Comparison of ENCODE assay signal across 8 cellular contexts in the genomic region with DNA sequence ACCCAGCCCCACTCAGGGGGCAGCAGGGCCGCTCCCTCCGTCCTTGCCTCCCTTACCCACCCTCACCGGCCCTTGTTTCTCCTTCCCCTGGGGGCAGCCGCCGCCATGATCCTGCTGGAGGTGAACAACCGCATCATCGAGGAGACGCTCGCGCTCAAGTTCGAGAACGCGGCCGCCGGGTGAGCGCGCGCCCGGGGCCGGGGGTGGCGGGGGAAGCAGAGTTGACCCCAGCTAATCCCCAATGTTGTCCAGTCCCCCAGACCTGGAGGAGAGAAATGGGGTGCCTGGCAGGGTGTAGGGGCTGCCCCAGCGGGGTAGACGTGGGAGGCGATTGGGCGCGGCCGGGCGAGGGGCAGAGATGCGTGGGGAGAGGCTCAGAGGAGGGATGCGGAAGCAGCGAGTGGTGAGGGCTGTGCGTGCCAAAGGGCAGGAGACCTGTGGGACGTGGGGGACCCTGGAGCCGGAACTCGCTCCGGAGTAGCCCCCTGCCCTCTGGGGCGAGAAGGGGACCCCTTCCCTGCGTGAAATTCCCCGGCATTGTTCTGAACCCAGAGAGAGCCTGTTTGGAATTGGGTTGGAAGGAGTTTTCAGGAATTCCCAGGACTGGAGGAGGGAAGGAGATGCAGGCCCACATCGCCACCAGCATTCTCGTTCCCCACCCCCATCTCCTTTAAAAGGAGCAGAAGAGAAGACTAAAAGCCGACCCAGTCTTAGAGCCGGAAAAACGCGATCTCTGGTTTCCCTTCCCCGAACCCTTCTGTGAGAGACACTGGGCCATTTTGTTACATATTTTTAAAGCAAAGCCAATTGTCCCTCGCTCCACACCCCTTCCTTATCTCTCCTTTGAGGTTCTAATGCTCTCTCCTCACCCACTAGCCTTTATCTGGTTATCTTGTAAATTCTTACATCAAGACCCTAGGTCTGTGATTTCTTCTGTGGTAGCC. TPM values are rescaled to one million over a fixed set of nuclear protein-coding genes. Genes with fewer than 3 reads are reported as not detected.
DNase-seq lines count a peak whose midpoint lies in the region; ATAC-seq and TF ChIP-seq lines count a peak whose summit lies in the region.

No MANE protein-coding gene starts in this region.

- H3K36me3 ChIP-seq in SK-N-SH (replicated peaks in 1 of 2; ENCODE audit: control insufficient read depth in 1 of 2, insufficient read depth in 2 of 2, low read length in 1 of 2) (peaks cover 18 to 23% of the 10 kb centered on the region in 2 experiments), left ventricle myocardium inferior (no peaks in the 10 kb centered on the region), uterus (no peaks in the 10 kb centered on the region)

- no peaks in the 10 kb centered on the region for H3K9me3 Mint-ChIP-seq in activated naive CD8-positive, alpha-beta T cell treated with anti-CD3 and anti-CD28 coated beads for 36 hours

- H3K27ac Mint-ChIP-seq in activated naive CD8-positive, alpha-beta T cell treated with anti-CD3 and anti-CD28 coated beads for 36 hours = peak overlapping the region; percentile 96

- TF ChIP-seq EP300 in SK-N-SH (IDR thresholded peaks at IDR 0.05; ENCODE audit: borderline replicate concordance in 1 of 2, low read depth in 1 of 2, low read length in 1 of 2) = no peak; a peak in 1 of 4 replicates

- POLR2A ChIA-PET in SK-N-SH (lab: Yijun Ruan, JAX) = interaction anchor here (0.7 to 1.3 kb wide), 4 partner anchors 11 to 1032 kb away, joined by 3 to 6 read pairs (median 3); no protein-coding TSS in a partner anchor

- H3K4me2 ChIP-seq in SK-N-SH = peak overlapping the region; percentile 84

- TF ChIP-seq CTCF in SK-N-SH (IDR thresholded peaks at IDR 0.05) (no peak), left ventricle myocardium inferior (IDR thresholded peaks at IDR 0.05; ENCODE audit: borderline replicate concordance) (no peak), uterus (IDR thresholded peaks at IDR 0.05) (no peak)

- no peak for TF ChIP-seq POLR2A in uterus (IDR thresholded peaks at IDR 0.05)

- intact Hi-C loops in left ventricle myocardium inferior (cut with micrococcal nuclease) = no loop called here
- intact Hi-C loops in uterus (cut with DNase I; ENCODE audit: low total_unique reads) = loop anchor here (10.0 kb wide), 1 partner anchor 47 kb away; the partner anchor contains the start of gene GPBAR1

- H3K27me3 Mint-ChIP-seq in activated naive CD8-positive, alpha-beta T cell treated with anti-CD3 and anti-CD28 coated beads for 36 hours = no peaks in the 10 kb centered on the region

- H2AFZ ChIP-seq in SK-N-SH (ENCODE audit: low read depth) = no peak overlapping the region; the same call in 1 of the 2 replicates

- H3K4me3 ChIP-seq in SK-N-SH (ENCODE audit: low read depth in 2 of 2, low read length in 1 of 2) = peak overlapping the region; percentile 83 to 94
- peak overlapping the region; percentile 96 for H3K4me3 ChIP-seq in left ventricle myocardium inferior
- peak overlapping the region; percentile 96 to 100 for H3K4me3 ChIP-seq in uterus

- H4K20me1 ChIP-seq in SK-N-SH (ENCODE audit: insufficient read depth) = peaks cover 48% of the 10 kb centered on the region

- peaks cover 52% of the 10 kb centered on the region for H3K36me3 Mint-ChIP-seq in activated naive CD8-positive, alpha-beta T cell treated with anti-CD3 and anti-CD28 coated beads for 36 hours

- CTCF ChIA-PET in SK-N-SH (lab: Yijun Ruan, JAX) = interaction anchor here (1.0 kb wide), 1 partner anchor 33 kb away, joined by 3 read pairs; no protein-coding TSS in a partner anchor

- peak overlapping the region; percentile 86 for H3K4me3 Mint-ChIP-seq in activated naive CD8-positive, alpha-beta T cell treated with anti-CD3 and anti-CD28 coated beads for 36 hours

- peaks cover 8% of the 10 kb centered on the region for H3F3A ChIP-seq in SK-N-SH (replicated peaks; ENCODE audit: insufficient read depth)

- H3K79me2 ChIP-seq in SK-N-SH (ENCODE audit: insufficient read depth) = peaks cover 61% of the 10 kb centered on the region

- 1% methylated on average over 45 of the region's 47 CpGs for WGBS in SK-N-SH (ENCODE audit: low lambda C conversion rate)

- no peak for TF ChIP-seq RAD21 in SK-N-SH (IDR thresholded peaks at IDR 0.05; ENCODE audit: low read length)

- ATAC-seq in HG03097 (IDR thresholded peaks at IDR 0.05; ENCODE audit: low FRiP score, unreplicated experiment) = peak; percentile 24

- H3K27ac ChIP-seq in SK-N-SH (ENCODE audit: low read depth in 2 of 2, low read length in 1 of 2) (peak overlapping the region; percentile 87 to 94), left ventricle myocardium inferior (replicated peaks) (peak overlapping the region; percentile 97), uterus (peak overlapping the region; percentile 92 to 94)

- peaks cover 43% of the 10 kb centered on the region for H3K4me1 Mint-ChIP-seq in activated naive CD8-positive, alpha-beta T cell treated with anti-CD3 and anti-CD28 coated beads for 36 hours

- H3K9me3 ChIP-seq in SK-N-SH = no peaks in the 10 kb centered on the region
- H3K9me3 ChIP-seq in left ventricle myocardium inferior (replicated peaks) = no peaks in the 10 kb centered on the region
- H3K9me3 ChIP-seq in uterus = no peaks in the 10 kb centered on the region

- H3K4me1 ChIP-seq in SK-N-SH (ENCODE audit: control insufficient read depth in 1 of 2, insufficient read depth in 2 of 2, low read depth in 1 of 2, low read length in 1 of 2) = peaks cover 20 to 23% of the 10 kb centered on the region in 2 experiments; a peak in 3 of 4 replicates
- H3K4me1 ChIP-seq in left ventricle myocardium inferior = peaks cover 66% of the 10 kb centered on the region
- H3K4me1 ChIP-seq in uterus = peaks cover 11 to 19% of the 10 kb centered on the region in 2 donors

- peak; percentile 62 for DNase-seq in NK-92 treated with Interleukin-12 subunit alpha and Interleukin-12 subunit beta, amount 100 ng/mL, for 24 hours (lab: John Stamatoyannopoulos, UW)
- no peak for DNase-seq in NK-92 (lab: John Stamatoyannopoulos, UW; ENCODE audit: unreplicated experiment)
- peak; percentile 11 for DNase-seq in SK-N-SH
- DNase-seq in activated naive CD8-positive, alpha-beta T cell treated with anti-CD3 and anti-CD28 coated beads for 36 hours = peak; percentile 82
- peak; percentile 54 for DNase-seq in left ventricle myocardium inferior
- DNase-seq in putamen (ENCODE audit: low spot score) = peak; percentile 35
- DNase-seq in uterus = peak; percentile 36 to 52

- peak overlapping the region; percentile 96 for H3K9ac ChIP-seq in SK-N-SH

- H3K9me2 ChIP-seq in SK-N-SH = no peaks in the 10 kb centered on the region

- H3K27me3 ChIP-seq in SK-N-SH (ENCODE audit: insufficient read depth) (no peaks in the 10 kb centered on the region), left ventricle myocardium inferior (ENCODE audit: low read depth) (no peaks in the 10 kb centered on the region), uterus (no peaks in the 10 kb centered on the region)

TF ChIP-seq in SK-N-SH, 30 proteins besides CTCF, POLR2A, EP300 and RAD21 (continues in another document):
- TF ChIP-seq MXI1 (IDR thresholded peaks at IDR 0.05; ENCODE audit: low read depth, low read length) (peak; percentile 40; the same call in 1 of the 2 replicates), ELF1 (IDR thresholded peaks at IDR 0.05) (peak; percentile 54; the same call in 1 of the 2 replicates), FOXM1 (IDR thresholded peaks at IDR 0.05; ENCODE audit: low read depth) (no peak)

RNA-seq across cellular contexts. Expression of gene ARPC2, which starts 0.6 kb away (rescaled TPM):
- 319 and 387 TPM in 2 replicates for polyA plus RNA-seq in SK-N-SH (2012; rRNA removed)
- 392 and 457 TPM in 2 replicates for polyA plus RNA-seq in SK-N-SH (2012; cell fraction: cytosol; rRNA removed)
- polyA plus RNA-seq in SK-N-SH (2012; cell fraction: nucleus; rRNA removed) = 156 and 201 TPM in 2 replicates
- 100 to 1,000 TPM; 562 to 566 TPM for total RNA-seq in activated naive CD8-positive, alpha-beta T cell treated with anti-CD3 and anti-CD28 coated beads for 36 hours
- total RNA-seq in left ventricle myocardium inferior (135 TPM), uterus (100 to 1,000 TPM in 3 of 4 donors, 10 to 100 TPM in 1; 87.9 to 162 (median 159) TPM)

RNA-seq across cellular contexts. Expression of gene GPBAR1, which starts 43.2 kb away (rescaled TPM):
- 0.08 and 0.13 TPM in 2 replicates for polyA plus RNA-seq in SK-N-SH (2012; rRNA removed)
- polyA plus RNA-seq in SK-N-SH (2012; cell fraction: cytosol; rRNA removed) = 0.03 and 0.05 TPM in 2 replicates
- 0.38 and 0.50 TPM in 2 replicates for polyA plus RNA-seq in SK-N-SH (2012; cell fraction: nucleus; rRNA removed)
- under 1 TPM; 0.24 to 0.58 TPM for total RNA-seq in activated naive CD8-positive, alpha-beta T cell treated with anti-CD3 and anti-CD28 coated beads for 36 hours
- total RNA-seq in left ventricle myocardium inferior = 1.5 TPM
- 1 to 10 TPM in 1 of 4 donors, under 1 TPM in 2, not detected in 1; 0.29 to 1.0 (median 0.91) TPM for total RNA-seq in uterus

RNA-seq across cellular contexts. Expression of gene CXCR1, which starts 50.9 kb away (rescaled TPM):
- not detected in 2 replicates for polyA plus RNA-seq in SK-N-SH (2012; rRNA removed)
- polyA plus RNA-seq in SK-N-SH (2012; cell fraction: cytosol; rRNA removed) = not detected in 2 replicates
- polyA plus RNA-seq in SK-N-SH (2012; cell fraction: nucleus; rRNA removed) = not detected in 2 replicates
- not detected for total RNA-seq in activated naive CD8-positive, alpha-beta T cell treated with anti-CD3 and anti-CD28 coated beads for 36 hours
- total RNA-seq in left ventricle myocardium inferior (0.44 TPM), uterus (under 1 TPM in 1 of 4 donors, not detected in 3; 0.18 TPM)

RNA-seq across cellular contexts. Expression of gene AAMP, which starts 52.3 kb away (rescaled TPM):
- 223 and 276 TPM in 2 replicates for polyA plus RNA-seq in SK-N-SH (2012; rRNA removed)
- polyA plus RNA-seq in SK-N-SH (2012; cell fraction: cytosol; rRNA removed) = 191 and 203 TPM in 2 replicates
- polyA plus RNA-seq in SK-N-SH (2012; cell fraction: nucleus; rRNA removed) = 302 and 308 TPM in 2 replicates
- 10 to 100 TPM; 94.6 to 97.7 TPM for total RNA-seq in activated naive CD8-positive, alpha-beta T cell treated with anti-CD3 and anti-CD28 coated beads for 36 hours
- 50.5 TPM for total RNA-seq in left ventricle myocardium inferior
- 100 to 1,000 TPM in 3 of 4 donors, 10 to 100 TPM in 1; 79.6 to 160 (median 134) TPM for total RNA-seq in uterus

RNA-seq across cellular contexts. Expression of gene PNKD, which starts 52.7 kb away (rescaled TPM):
- polyA plus RNA-seq in SK-N-SH (2012; rRNA removed) = 92.2 and 101 TPM in 2 replicates
- polyA plus RNA-seq in SK-N-SH (2012; cell fraction: cytosol; rRNA removed) = 56.7 and 75.3 TPM in 2 replicates
- 57.8 and 74.7 TPM in 2 replicates for polyA plus RNA-seq in SK-N-SH (2012; cell fraction: nucleus; rRNA removed)
- 10 to 100 TPM; 23.6 to 25.1 TPM for total RNA-seq in activated naive CD8-positive, alpha-beta T cell treated with anti-CD3 and anti-CD28 coated beads for 36 hours
- 75.4 TPM for total RNA-seq in left ventricle myocardium inferior
- 10 to 100 TPM; 11.8 to 47.8 (median 31.7) TPM for total RNA-seq in uterus
